9 cellular contexts compared by ENCODE assay signal in the genomic region with DNA sequence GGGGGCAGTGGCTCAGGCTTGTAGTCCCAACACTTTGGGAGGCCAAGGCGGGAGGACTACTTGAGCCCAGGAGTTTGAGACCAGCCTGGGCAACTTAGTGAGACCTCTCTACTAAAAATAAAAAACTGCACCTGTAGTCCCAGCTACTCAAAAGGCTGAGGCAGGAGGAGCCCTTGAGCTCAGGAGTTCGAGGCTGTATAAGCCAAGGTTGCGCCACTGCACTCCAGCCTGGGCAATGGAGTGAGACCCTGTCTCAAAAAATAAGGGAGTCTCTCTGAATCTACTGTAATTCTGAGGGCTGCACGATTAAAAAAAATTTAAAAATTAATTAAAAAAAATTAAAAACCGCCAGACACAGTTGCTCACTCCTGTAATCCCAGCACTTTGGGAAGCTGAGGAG.
"Had no signal": no experiment of that assay in that cellular context is flagged by ENCODE, and none has a peak within 500 bp of the region (broad histone marks: within the 10 kb centered on the region; RNA-seq: fewer than 3 reads in every experiment).

No MANE protein-coding gene starts in this region.

- H3K4me3 ChIP-seq: GM23248, HAP-1, K562 had no signal

- FAIRE-seq: K562 had no signal

- ATAC-seq: HCT116, K562 had no signal

- H2AFZ ChIP-seq: GM23248 had no signal

- H3K27ac ChIP-seq: GM23248, HL-60 had no signal

- H3K9ac ChIP-seq: GM23248 had no signal

- DNase-seq: GM23248, GOT3, H7, IMR-90, KG1 had no signal

- H3K9me3 ChIP-seq: HAP-1 had no signal
